ENCODE assay signal across 20 cellular contexts in the genomic region with DNA sequence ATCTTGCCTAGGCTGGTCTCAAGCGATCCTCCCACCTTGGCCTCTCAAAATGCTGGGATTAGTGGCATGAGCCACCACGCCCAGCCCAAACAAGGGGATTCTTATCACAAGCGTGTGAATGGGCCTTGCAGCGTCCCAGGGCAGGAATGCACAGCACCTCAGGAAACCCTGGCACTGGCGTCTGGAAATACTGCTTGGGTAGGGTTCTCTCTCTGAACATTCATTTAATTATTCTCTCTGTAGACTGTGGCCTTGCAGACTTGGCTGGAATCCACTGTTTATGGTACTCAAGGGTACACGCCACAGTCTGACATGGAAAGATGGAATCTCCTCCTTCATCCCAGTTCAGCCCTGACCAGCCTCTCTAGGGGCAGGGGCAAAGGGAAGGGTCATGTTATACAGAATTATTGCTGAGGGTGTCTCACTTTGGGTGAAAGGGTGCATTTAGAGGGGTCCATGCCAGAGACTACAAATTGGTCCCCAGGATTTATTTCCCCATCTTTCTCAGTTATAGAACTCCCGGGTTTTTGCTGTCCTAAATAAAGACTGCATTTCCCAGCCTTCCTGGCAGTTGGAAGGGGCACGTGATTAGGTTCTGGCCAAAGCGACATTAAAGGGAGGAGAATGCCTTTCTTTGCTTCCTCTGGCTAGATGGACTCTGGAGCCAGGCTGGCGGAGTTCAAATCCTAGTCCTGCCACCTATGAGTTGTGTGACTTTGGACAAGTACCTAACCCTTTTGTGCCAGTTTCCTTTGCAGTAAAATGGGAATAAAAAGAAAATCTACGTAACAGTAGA.
A peak's percentile ranks its signal among the peaks of the same experiment; 100 is the strongest.
DNase-seq lines count a peak whose midpoint lies in the region; ATAC-seq, FAIRE-seq and TF ChIP-seq lines count a peak whose summit lies in the region.
"Had no signal": no experiment of that assay in that cellular context is flagged by ENCODE, and none has a peak within 500 bp of the region (broad histone marks: within the 10 kb centered on the region; RNA-seq: fewer than 3 reads in every experiment).

No MANE protein-coding gene starts in this region.

- H3K56ac ChIP-seq in H1 (replicated peaks; ENCODE audit: insufficient read length, low read depth, low read length) = no peak overlapping the region

- H2AFZ ChIP-seq in H1 (ENCODE audit: low read length) = no peak overlapping the region

- ATAC-seq in mucosa of descending colon (peak; percentile 67), HG02852 (IDR thresholded peaks at IDR 0.05; ENCODE audit: unreplicated experiment) (no peak)
- ATAC-seq: activated CD4-positive, CD25-positive, alpha-beta regulatory T cell treated with anti-CD3 and anti-CD28 coated beads, Interleukin-2, amount 50 U/mL, for 24 hours; activated CD8-positive, alpha-beta T cell treated with anti-CD3 and anti-CD28 coated beads for 36 hours; esophagus mucosa; gastrocnemius medialis had no signal

- TF ChIP-seq RAD21 in H1 (IDR thresholded peaks at IDR 0.05 in 1 of 2, conservative IDR thresholded peaks at IDR 0.05 in 1 of 2; ENCODE audit: low read depth in 2 of 2, low read length in 2 of 2) = no peak

- peak overlapping the region; percentile 10 for H3K4ac ChIP-seq in H1 (replicated peaks; ENCODE audit: insufficient read length, low read depth, low read length)

- H3K36me3 ChIP-seq in ascending aorta (no peaks in the 10 kb centered on the region), H1 (ENCODE audit: control insufficient read depth in 2 of 4, insufficient read depth in 4 of 4, low read length in 3 of 4) (no peaks in the 10 kb centered on the region), mucosa of descending colon (ENCODE audit: low read depth) (no peaks in the 10 kb centered on the region), tibial artery (no peaks in the 10 kb centered on the region)
- H3K36me3 ChIP-seq: adrenal gland, gastrocnemius medialis had no signal

- H3K4me3 ChIP-seq in ascending aorta (no peak overlapping the region), H1 (ENCODE audit: extremely low read depth in 1 of 4, insufficient read depth in 2 of 4, low read depth in 3 of 4, low read length in 4 of 4) (no peak overlapping the region), mucosa of descending colon (no peak overlapping the region), tibial artery (no peak overlapping the region)
- H3K4me3 ChIP-seq: adrenal gland, gastrocnemius medialis had no signal

- TF ChIP-seq CTCF in ascending aorta (IDR thresholded peaks at IDR 0.05) = no peak
- no peak for TF ChIP-seq CTCF in H1 (IDR thresholded peaks at IDR 0.05; ENCODE audit: control extremely low read depth in 1 of 3, insufficient read depth in 1 of 3, low read depth in 1 of 3, low read length in 3 of 3)
- TF ChIP-seq CTCF in mucosa of descending colon (IDR thresholded peaks at IDR 0.05) = no peak
- TF ChIP-seq CTCF in tibial artery (IDR thresholded peaks at IDR 0.05) = no peak

- CTCF ChIA-PET in H1 (lab: Charles Lee; ENCODE audit: partially characterized antibody) = interaction anchor here (2.6 to 9.4 kb wide), 3 partner anchors 8 to 85 kb away, joined by 13 to 217 read pairs (median 94); no protein-coding TSS in a partner anchor

- intact Hi-C loops in ascending aorta (cut with DNase I) (no loop called here), mucosa of descending colon (cut with DNase I, micrococcal nuclease) (loop anchor here (10.0 kb wide), 2 partner anchors 105 to 545 kb away; no protein-coding TSS in a partner anchor), tibial artery (cut with DNase I; ENCODE audit: low total_unique reads) (loop anchor here (5.0 kb wide), 1 partner anchor 107 kb away; no protein-coding TSS in a partner anchor)

- no peak overlapping the region for H2BK5ac ChIP-seq in H1 (ENCODE audit: low read depth, low read length)

- TF ChIP-seq EP300 in H1 (IDR thresholded peaks at IDR 0.05; ENCODE audit: borderline replicate concordance in 1 of 2, low read depth in 2 of 2, low read length in 2 of 2) = no peak

- H3K23me2 ChIP-seq in H1 (ENCODE audit: low read depth, low read length) = no peaks in the 10 kb centered on the region

- H3K14ac ChIP-seq in H1 (ENCODE audit: insufficient read length) = no peak overlapping the region

- H3K4me1 ChIP-seq in ascending aorta (peaks cover 5 to 6% of the 10 kb centered on the region in 2 donors), H1 (replicated peaks in 1 of 4; ENCODE audit: control insufficient read depth in 3 of 4, insufficient read depth in 4 of 4, low read length in 3 of 4) (peaks cover 0 to 2% (median 0%) of the 10 kb centered on the region in 4 experiments; a peak in 1 of 7 replicates), mucosa of descending colon (ENCODE audit: low read depth) (peaks cover 5% of the 10 kb centered on the region), tibial artery (peaks cover 0 to 19% (median 11%) of the 10 kb centered on the region in 4 donors)

- no peak overlapping the region for H4K5ac ChIP-seq in H1 (ENCODE audit: insufficient read length, low read depth, low read length)

- no peak overlapping the region for H4K8ac ChIP-seq in H1 (ENCODE audit: extremely low read depth, insufficient read depth, low read length)

- H3K27me3 ChIP-seq in ascending aorta (no peaks in the 10 kb centered on the region), H1 (replicated peaks in 1 of 4; ENCODE audit: control insufficient read depth in 3 of 4, extremely low read depth in 1 of 4, insufficient read depth in 3 of 4, low read length in 3 of 4) (no peaks in the 10 kb centered on the region), tibial artery (no peaks in the 10 kb centered on the region)
- H3K27me3 ChIP-seq: adrenal gland, gastrocnemius medialis had no signal

- no peak overlapping the region; the same call in 1 of the 2 replicates for H3K18ac ChIP-seq in H1 (ENCODE audit: extremely low read depth, low read length)

- POLR2A ChIA-PET in H1 (lab: Charles Lee; ENCODE audit: partially characterized antibody) = no interaction called here

- H3K27ac ChIP-seq in ascending aorta = peak overlapping the region; percentile 53 to 55
- H3K27ac ChIP-seq in H1 (ENCODE audit: low read depth, low read length) = no peak overlapping the region
- peak overlapping the region; percentile 62 to 69 for H3K27ac ChIP-seq in tibial artery

- H2BK12ac ChIP-seq in H1 (ENCODE audit: low read depth, low read length) = no peak overlapping the region

- no peak overlapping the region for H2AK5ac ChIP-seq in H1 (ENCODE audit: low read depth, low read length)

- H4K20me1 ChIP-seq in H1 (replicated peaks in 1 of 2; ENCODE audit: control insufficient read depth in 1 of 2, insufficient read depth in 2 of 2, low read length in 2 of 2) = no peaks in the 10 kb centered on the region

- H2BK20ac ChIP-seq in H1 (ENCODE audit: low read length) = no peak overlapping the region

- no peak overlapping the region for H2BK120ac ChIP-seq in H1 (replicated peaks; ENCODE audit: low read depth, low read length)

- no peaks in the 10 kb centered on the region for H3K79me2 ChIP-seq in H1 (ENCODE audit: control insufficient read depth in 1 of 2, insufficient read depth in 2 of 2, low read length in 2 of 2)

- no peak overlapping the region for H3K23ac ChIP-seq in H1 (ENCODE audit: insufficient read length)

- H2BK15ac ChIP-seq in H1 (ENCODE audit: low read length) = no peak overlapping the region

- no peaks in the 10 kb centered on the region for H3K79me1 ChIP-seq in H1 (ENCODE audit: low read depth, low read length)

- H3K9me3 ChIP-seq in ascending aorta (no peaks in the 10 kb centered on the region), H1 (ENCODE audit: insufficient read depth in 2 of 2, low read depth in 1 of 2, low read length in 1 of 2) (no peaks in the 10 kb centered on the region), mucosa of descending colon (no peaks in the 10 kb centered on the region), tibial artery (no peaks in the 10 kb centered on the region)
- H3K9me3 ChIP-seq: adrenal gland, gastrocnemius medialis had no signal

- no peak overlapping the region for H3K9ac ChIP-seq in H1 (replicated peaks in 1 of 4; ENCODE audit: extremely low read depth in 1 of 4, low read depth in 3 of 4, low read length in 3 of 4)

- H3K4me2 ChIP-seq in H1 (ENCODE audit: insufficient read depth in 1 of 2, low read depth in 2 of 2, low read length in 2 of 2) = no peak overlapping the region

- DNase-seq in ascending aorta (ENCODE audit: low spot score in 2 of 2) (no peak), H1 (ENCODE audit: low read depth in 1 of 2, low spot score in 2 of 2) (no peak), mucosa of descending colon (peak in 2 of 3 donors; percentile 26 to 68), tibial artery (no peak), DMS53 (lab: John Stamatoyannopoulos, UW) (no peak), NOMO-1 (lab: John Stamatoyannopoulos, UW; ENCODE audit: unreplicated experiment in 2 of 2) (no peak)
- DNase-seq: activated CD8-positive, alpha-beta T cell treated with anti-CD3 and anti-CD28 coated beads for 36 hours; activated T-cell treated with anti-CD3 and anti-CD28 coated beads, Interleukin-2, amount 50 U/mL, for 1 hour; CD4-positive, alpha-beta memory T cell; gastrocnemius medialis; KBM-7; mesendoderm; MV-4-11; NCI-H69; nephron progenitor cell; OCI-M1 had no signal

- TF ChIP-seq POLR2A in H1 (IDR thresholded peaks at IDR 0.05; ENCODE audit: control extremely low read depth in 1 of 2, low read depth in 2 of 2, low read length in 2 of 2) = no peak

- WGBS in H1 (ENCODE audit: extremely low coverage in 1 of 2, insufficient coverage in 1 of 2, insufficient read length in 1 of 2, insufficient replicate concordance in 2 of 2, low coverage in 1 of 2, low lambda C conversion rate in 2 of 2, missing lambda C conversion rate in 1 of 2), 2 experiments = 80% methylated on average over 11 of the region's 11 CpGs; no CpG with 5 or more reads in 1 of the 2 experiments

- no peak for FAIRE-seq in H1 (lab: Jason Lieb, UNC)

- H4K91ac ChIP-seq in H1 (replicated peaks; ENCODE audit: insufficient read length, low read length) = no peak overlapping the region

TF ChIP-seq in H1, 55 proteins besides CTCF, POLR2A, EP300 and RAD21 (continues in another document):
- TF ChIP-seq TAF1 (IDR thresholded peaks at IDR 0.05; ENCODE audit: low read depth, low read length) (no peak), BRCA1 (IDR thresholded peaks at IDR 0.05; ENCODE audit: low read depth, low read length) (no peak), POU5F1 (IDR thresholded peaks at IDR 0.05; ENCODE audit: low read depth, low read length) (no peak), KDM5A (IDR thresholded peaks at IDR 0.05; ENCODE audit: low read length) (no peak), SIRT6 (IDR thresholded peaks at IDR 0.05; ENCODE audit: low read length) (no peak), CHD2 (IDR thresholded peaks at IDR 0.05; ENCODE audit: low read length) (no peak), SIN3A (conservative IDR thresholded peaks at IDR 0.05 in 1 of 2, IDR thresholded peaks at IDR 0.05 in 1 of 2; ENCODE audit: low read depth in 1 of 2, low read length in 2 of 2) (no peak), CTBP2 (IDR thresholded peaks at IDR 0.05; ENCODE audit: borderline replicate concordance, insufficient read depth, insufficient read length, low read length) (no peak), JUND (IDR thresholded peaks at IDR 0.05; ENCODE audit: low read length) (no peak), SIX5 (IDR thresholded peaks at IDR 0.05; ENCODE audit: low read depth, low read length) (no peak), CEBPB (IDR thresholded peaks at IDR 0.05; ENCODE audit: low read depth, low read length) (no peak), SP1 (IDR thresholded peaks at IDR 0.05; ENCODE audit: low read depth, low read length) (no peak)

Comparison
In these comparisons a context has a peak if more than half of its experiments do, and no peak if none do; other contexts are left out.
1. DNase-seq: peak in mucosa of descending colon (2 of 3); none in ascending aorta (0 of 2), H1 (0 of 2), tibial artery (0 of 2), DMS53 (single experiment) and NOMO-1 (0 of 2).